1 cellular context compared by ENCODE assay signal in genomic region chr2:239444626-239445625, GRCh38.
TF ChIP-seq lines count a peak whose summit lies in the region.

No MANE protein-coding gene starts in this region.

TF ChIP-seq in HepG2, 621 proteins besides CTCF, POLR2A, EP300 and RAD21 (continued from another document):
- TF ChIP-seq ZNF629 (CRISPR knock-in tag; conservative IDR thresholded peaks at IDR 0.05) (no peak), MEIS1 (CRISPR knock-in tag; IDR thresholded peaks at IDR 0.05; ENCODE audit: borderline replicate concordance) (no peak), FOXK1 (CRISPR knock-in tag; IDR thresholded peaks at IDR 0.05; ENCODE audit: borderline replicate concordance, low read depth) (no peak; the same call in 1 of the 2 replicates), ZNF160 (CRISPR knock-in tag; IDR thresholded peaks at IDR 0.05) (no peak), MED8 (CRISPR knock-in tag; IDR thresholded peaks at IDR 0.05; ENCODE audit: insufficient replicate concordance) (no peak), RBAK (CRISPR knock-in tag; IDR thresholded peaks at IDR 0.05) (no peak), ATF4 (CRISPR knock-in tag; IDR thresholded peaks at IDR 0.05) (peak in 1 of 2 experiments; percentile 68; a peak in 2 of 4 replicates), NONO (IDR thresholded peaks at IDR 0.05) (no peak), NONO (CRISPR knock-in tag; conservative IDR thresholded peaks at IDR 0.05) (no peak), ZEB1 (IDR thresholded peaks at IDR 0.05; ENCODE audit: insufficient replicate concordance, low read depth) (peak; percentile 62), ZNF282 (IDR thresholded peaks at IDR 0.05; ENCODE audit: partially characterized antibody) (no peak), SSRP1 (CRISPR knock-in tag; IDR thresholded peaks at IDR 0.05) (no peak), ZNF256 (CRISPR knock-in tag; conservative IDR thresholded peaks at IDR 0.05) (no peak), ZFP82 (CRISPR knock-in tag; IDR thresholded peaks at IDR 0.05; ENCODE audit: borderline replicate concordance) (no peak), GABPA (IDR thresholded peaks at IDR 0.05; ENCODE audit: low read depth, low read length) (no peak), GABPA (CRISPR knock-in tag; IDR thresholded peaks at IDR 0.05; ENCODE audit: low read depth) (no peak), U2AF1 (optimal IDR thresholded peaks at IDR 0.05; ENCODE audit: low read depth, low read length) (no peak), AGO1 (IDR thresholded peaks at IDR 0.05; ENCODE audit: low read depth, low read length, poor library complexity, severe bottlenecking) (no peak), TEAD2 (CRISPR knock-in tag; IDR thresholded peaks at IDR 0.05) (no peak), ZFP62 (CRISPR knock-in tag; IDR thresholded peaks at IDR 0.05) (no peak), ZNF776 (CRISPR knock-in tag; IDR thresholded peaks at IDR 0.05) (no peak), GMEB1 (CRISPR knock-in tag; IDR thresholded peaks at IDR 0.05; ENCODE audit: borderline replicate concordance) (no peak), ZSCAN29 (CRISPR knock-in tag; conservative IDR thresholded peaks at IDR 0.05) (no peak)
- TF ChIP-seq, protein P1, sequence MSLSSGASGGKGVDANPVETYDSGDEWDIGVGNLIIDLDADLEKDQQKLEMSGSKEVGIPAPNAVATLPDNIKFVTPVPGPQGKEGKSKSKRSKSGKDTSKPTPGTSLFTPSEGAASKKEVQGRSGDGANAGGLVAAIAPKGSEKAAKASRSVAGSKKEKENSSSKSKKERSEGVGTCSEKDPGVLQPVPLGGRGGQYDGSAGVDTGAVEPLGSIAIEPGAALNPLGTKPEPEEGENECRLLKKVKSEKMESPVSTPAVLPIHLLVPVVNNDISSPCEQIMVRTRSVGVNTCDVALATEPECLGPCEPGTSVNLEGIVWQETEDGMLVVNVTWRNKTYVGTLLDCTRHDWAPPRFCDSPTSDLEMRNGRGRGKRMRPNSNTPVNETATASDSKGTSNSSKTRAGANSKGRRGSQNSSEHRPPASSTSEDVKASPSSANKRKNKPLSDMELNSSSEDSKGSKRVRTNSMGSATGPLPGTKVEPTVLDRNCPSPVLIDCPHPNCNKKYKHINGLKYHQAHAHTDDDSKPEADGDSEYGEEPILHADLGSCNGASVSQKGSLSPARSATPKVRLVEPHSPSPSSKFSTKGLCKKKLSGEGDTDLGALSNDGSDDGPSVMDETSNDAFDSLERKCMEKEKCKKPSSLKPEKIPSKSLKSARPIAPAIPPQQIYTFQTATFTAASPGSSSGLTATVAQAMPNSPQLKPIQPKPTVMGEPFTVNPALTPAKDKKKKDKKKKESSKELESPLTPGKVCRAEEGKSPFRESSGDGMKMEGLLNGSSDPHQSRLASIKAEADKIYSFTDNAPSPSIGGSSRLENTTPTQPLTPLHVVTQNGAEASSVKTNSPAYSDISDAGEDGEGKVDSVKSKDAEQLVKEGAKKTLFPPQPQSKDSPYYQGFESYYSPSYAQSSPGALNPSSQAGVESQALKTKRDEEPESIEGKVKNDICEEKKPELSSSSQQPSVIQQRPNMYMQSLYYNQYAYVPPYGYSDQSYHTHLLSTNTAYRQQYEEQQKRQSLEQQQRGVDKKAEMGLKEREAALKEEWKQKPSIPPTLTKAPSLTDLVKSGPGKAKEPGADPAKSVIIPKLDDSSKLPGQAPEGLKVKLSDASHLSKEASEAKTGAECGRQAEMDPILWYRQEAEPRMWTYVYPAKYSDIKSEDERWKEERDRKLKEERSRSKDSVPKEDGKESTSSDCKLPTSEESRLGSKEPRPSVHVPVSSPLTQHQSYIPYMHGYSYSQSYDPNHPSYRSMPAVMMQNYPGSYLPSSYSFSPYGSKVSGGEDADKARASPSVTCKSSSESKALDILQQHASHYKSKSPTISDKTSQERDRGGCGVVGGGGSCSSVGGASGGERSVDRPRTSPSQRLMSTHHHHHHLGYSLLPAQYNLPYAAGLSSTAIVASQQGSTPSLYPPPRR (CRISPR knock-in tag; IDR thresholded peaks at IDR 0.05; ENCODE audit: borderline replicate concordance), result no peak
- TF ChIP-seq, protein P2, sequence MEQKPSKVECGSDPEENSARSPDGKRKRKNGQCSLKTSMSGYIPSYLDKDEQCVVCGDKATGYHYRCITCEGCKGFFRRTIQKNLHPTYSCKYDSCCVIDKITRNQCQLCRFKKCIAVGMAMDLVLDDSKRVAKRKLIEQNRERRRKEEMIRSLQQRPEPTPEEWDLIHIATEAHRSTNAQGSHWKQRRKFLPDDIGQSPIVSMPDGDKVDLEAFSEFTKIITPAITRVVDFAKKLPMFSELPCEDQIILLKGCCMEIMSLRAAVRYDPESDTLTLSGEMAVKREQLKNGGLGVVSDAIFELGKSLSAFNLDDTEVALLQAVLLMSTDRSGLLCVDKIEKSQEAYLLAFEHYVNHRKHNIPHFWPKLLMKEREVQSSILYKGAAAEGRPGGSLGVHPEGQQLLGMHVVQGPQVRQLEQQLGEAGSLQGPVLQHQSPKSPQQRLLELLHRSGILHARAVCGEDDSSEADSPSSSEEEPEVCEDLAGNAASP (CRISPR knock-in tag; IDR thresholded peaks at IDR 0.05; ENCODE audit: borderline replicate concordance), result peak; percentile 61; the same call in 1 of the 2 replicates
- TF ChIP-seq, protein P3, sequence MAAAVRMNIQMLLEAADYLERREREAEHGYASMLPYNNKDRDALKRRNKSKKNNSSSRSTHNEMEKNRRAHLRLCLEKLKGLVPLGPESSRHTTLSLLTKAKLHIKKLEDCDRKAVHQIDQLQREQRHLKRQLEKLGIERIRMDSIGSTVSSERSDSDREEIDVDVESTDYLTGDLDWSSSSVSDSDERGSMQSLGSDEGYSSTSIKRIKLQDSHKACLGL (CRISPR knock-in tag; IDR thresholded peaks at IDR 0.05), result no peak
- TF ChIP-seq, protein P4, sequence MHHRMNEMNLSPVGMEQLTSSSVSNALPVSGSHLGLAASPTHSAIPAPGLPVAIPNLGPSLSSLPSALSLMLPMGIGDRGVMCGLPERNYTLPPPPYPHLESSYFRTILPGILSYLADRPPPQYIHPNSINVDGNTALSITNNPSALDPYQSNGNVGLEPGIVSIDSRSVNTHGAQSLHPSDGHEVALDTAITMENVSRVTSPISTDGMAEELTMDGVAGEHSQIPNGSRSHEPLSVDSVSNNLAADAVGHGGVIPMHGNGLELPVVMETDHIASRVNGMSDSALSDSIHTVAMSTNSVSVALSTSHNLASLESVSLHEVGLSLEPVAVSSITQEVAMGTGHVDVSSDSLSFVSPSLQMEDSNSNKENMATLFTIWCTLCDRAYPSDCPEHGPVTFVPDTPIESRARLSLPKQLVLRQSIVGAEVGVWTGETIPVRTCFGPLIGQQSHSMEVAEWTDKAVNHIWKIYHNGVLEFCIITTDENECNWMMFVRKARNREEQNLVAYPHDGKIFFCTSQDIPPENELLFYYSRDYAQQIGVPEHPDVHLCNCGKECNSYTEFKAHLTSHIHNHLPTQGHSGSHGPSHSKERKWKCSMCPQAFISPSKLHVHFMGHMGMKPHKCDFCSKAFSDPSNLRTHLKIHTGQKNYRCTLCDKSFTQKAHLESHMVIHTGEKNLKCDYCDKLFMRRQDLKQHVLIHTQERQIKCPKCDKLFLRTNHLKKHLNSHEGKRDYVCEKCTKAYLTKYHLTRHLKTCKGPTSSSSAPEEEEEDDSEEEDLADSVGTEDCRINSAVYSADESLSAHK (CRISPR knock-in tag; IDR thresholded peaks at IDR 0.05; ENCODE audit: borderline replicate concordance), result no peak
TF ChIP-seq in HepG2: peak in this region for 67.
